Comparison of ENCODE assay signal across 1 cellular context in genomic region chr1:224273651-224274050, GRCh38.
TF ChIP-seq lines count a peak whose summit lies in the region.

No MANE protein-coding gene starts in this region.

TF ChIP-seq in endothelial cell of umbilical vein, 7 proteins besides CTCF, POLR2A, EP300 and RAD21 (continued from another document):
- TF ChIP-seq GATA2 (IDR thresholded peaks at IDR 0.05; ENCODE audit: insufficient read depth, insufficient read length, low read depth, low read length) (no peak), POLR2AphosphoS5 (IDR thresholded peaks at IDR 0.05; ENCODE audit: insufficient read depth, low read depth, low read length) (no peak), FOS (IDR thresholded peaks at IDR 0.05; ENCODE audit: borderline replicate concordance, insufficient read depth, low read length) (peak; percentile 31), JUN (IDR thresholded peaks at IDR 0.05; ENCODE audit: borderline replicate concordance, insufficient read depth, insufficient read length, low read depth) (no peak), MYC (IDR thresholded peaks at IDR 0.05; ENCODE audit: low read depth, low read length) (no peak)
TF ChIP-seq in endothelial cell of umbilical vein: peak in this region for 1.
